8 cellular contexts compared by ENCODE assay signal in genomic region chr17:7834554-7834890, GRCh38. TPM values are rescaled to one million over a fixed set of nuclear protein-coding genes. Genes with fewer than 3 reads are reported as not detected.
DNase-seq lines count a peak whose midpoint lies in the region; ATAC-seq and TF ChIP-seq lines count a peak whose summit lies in the region.

No MANE protein-coding gene starts in this region.

- H3K9me3 Mint-ChIP-seq in activated naive CD4-positive, alpha-beta T cell treated with anti-CD3 and anti-CD28 coated beads for 36 hours: no peaks in the 10 kb centered on the region
- no peaks in the 10 kb centered on the region for H3K9me3 Mint-ChIP-seq in progenitor cell of endocrine pancreas (ENCODE audit: low read depth)

- peak overlapping the region; percentile 65 for H3K4me3 ChIP-seq in GM08714 (ENCODE audit: low read length)
- peak overlapping the region; percentile 68 for H3K4me3 ChIP-seq in OCI-LY1 (ENCODE audit: low read depth, low read length, poor library complexity, severe bottlenecking)
- H3K4me3 ChIP-seq in heart left ventricle: peak overlapping the region; percentile 59 to 99 (median 80)

- H3K27me3 Mint-ChIP-seq in activated naive CD4-positive, alpha-beta T cell treated with anti-CD3 and anti-CD28 coated beads for 36 hours (ENCODE audit: low read depth): no peaks in the 10 kb centered on the region
- H3K27me3 Mint-ChIP-seq in progenitor cell of endocrine pancreas: peaks cover 28% of the 10 kb centered on the region

- no peak for TF ChIP-seq POLR2A in heart left ventricle (IDR thresholded peaks at IDR 0.05)

- H3K79me2 ChIP-seq in OCI-LY1 (ENCODE audit: insufficient read depth, low read length): no peaks in the 10 kb centered on the region

- peaks cover 38% of the 10 kb centered on the region for H3K4me1 Mint-ChIP-seq in activated naive CD4-positive, alpha-beta T cell treated with anti-CD3 and anti-CD28 coated beads for 36 hours (ENCODE audit: low read depth)
- H3K4me1 Mint-ChIP-seq in progenitor cell of endocrine pancreas (ENCODE audit: low read depth): peaks cover 35% of the 10 kb centered on the region

- peak; percentile 5 to 36 (median 12) for ATAC-seq in heart left ventricle
- ATAC-seq in HG02678 (IDR thresholded peaks at IDR 0.05; ENCODE audit: unreplicated experiment): no peak
- ATAC-seq in GM18873 (IDR thresholded peaks at IDR 0.05; ENCODE audit: low FRiP score, unreplicated experiment): no peak

- H3K9me3 ChIP-seq in OCI-LY1 (ENCODE audit: low read length): no peaks in the 10 kb centered on the region
- no peaks in the 10 kb centered on the region for H3K9me3 ChIP-seq in heart left ventricle

- H3K4me1 ChIP-seq in OCI-LY1 (ENCODE audit: insufficient read depth, low read length, severe bottlenecking) (peaks cover 35% of the 10 kb centered on the region), heart left ventricle (peaks cover 0 to 49% (median 29%) of the 10 kb centered on the region in 12 donors)

- peaks cover 6% of the 10 kb centered on the region; the same call in 1 of the 2 replicates for H3F3A ChIP-seq in OCI-LY1 (ENCODE audit: insufficient read depth, low read length)

- WGBS in heart left ventricle, 4 donors: 0 to 1% (median 0%) methylated on average over 12 to 15 of the region's 15 CpGs

- intact Hi-C loops in activated naive CD4-positive, alpha-beta T cell treated with anti-CD3 and anti-CD28 coated beads for 36 hours (cut with micrococcal nuclease): loop anchor here (1.0 to 10.0 kb wide), 5 partner anchors 12 to 450 kb away; partner anchors contain the start of genes ALOXE3, NAA38, POLR2A and RANGRF
- intact Hi-C loops in heart left ventricle (cut with DNase I): loop anchor here in 7 of 10 donors (1.0 to 2.0 kb wide), 6 partner anchors 8 to 52 kb away; partner anchors contain the start of gene NAA38 (in 2 of the 7)

- no peak overlapping the region for H2AFZ ChIP-seq in OCI-LY1 (ENCODE audit: low read length)

- H3K36me3 ChIP-seq in OCI-LY1 (ENCODE audit: insufficient read depth, low read length) (no peaks in the 10 kb centered on the region), heart left ventricle (no peaks in the 10 kb centered on the region)

- H3K27ac ChIP-seq in OCI-LY1 (ENCODE audit: low read depth, low read length, poor library complexity, severe bottlenecking): peak overlapping the region; percentile 95
- H3K27ac ChIP-seq in heart left ventricle: peak overlapping the region; percentile 86 to 100 (median 98)

- TF ChIP-seq CTCF in OCI-LY1 (IDR thresholded peaks at IDR 0.05; ENCODE audit: low read length) (no peak), heart left ventricle (IDR thresholded peaks at IDR 0.05) (no peak), progenitor cell of endocrine pancreas (IDR thresholded peaks at IDR 0.05; ENCODE audit: unreplicated experiment) (no peak)

- no peaks in the 10 kb centered on the region for H3K9me2 ChIP-seq in OCI-LY1 (ENCODE audit: low read depth, low read length)

- H3K4me3 Mint-ChIP-seq in activated naive CD4-positive, alpha-beta T cell treated with anti-CD3 and anti-CD28 coated beads for 36 hours: peak overlapping the region; percentile 93
- peak overlapping the region; percentile 90 for H3K4me3 Mint-ChIP-seq in progenitor cell of endocrine pancreas (ENCODE audit: low read depth)

- H3K27ac Mint-ChIP-seq in activated naive CD4-positive, alpha-beta T cell treated with anti-CD3 and anti-CD28 coated beads for 36 hours: peak overlapping the region; percentile 94
- peak overlapping the region; percentile 99 for H3K27ac Mint-ChIP-seq in progenitor cell of endocrine pancreas

- peak overlapping the region; percentile 72; the same call in 1 of the 2 replicates for H3K9ac ChIP-seq in OCI-LY1 (ENCODE audit: low read length)

- no peaks in the 10 kb centered on the region for H4K20me1 ChIP-seq in OCI-LY1 (ENCODE audit: insufficient read depth, low read length)

- CTCF ChIA-PET in activated naive CD4-positive, alpha-beta T cell treated with anti-CD3 and anti-CD28 coated beads for 36 hours (lab: Charles Lee): interaction anchor here (1.1 to 3.0 kb wide), 10 partner anchors 10 to 56 kb away, joined by 3 to 20 read pairs (median 6); partner anchors contain the start of gene NAA38

- no peaks in the 10 kb centered on the region for H3K36me3 Mint-ChIP-seq in activated naive CD4-positive, alpha-beta T cell treated with anti-CD3 and anti-CD28 coated beads for 36 hours (ENCODE audit: low read depth)
- H3K36me3 Mint-ChIP-seq in progenitor cell of endocrine pancreas (ENCODE audit: insufficient read depth): peaks cover 2% of the 10 kb centered on the region

- DNase-seq in activated naive CD4-positive, alpha-beta T cell treated with anti-CD3 and anti-CD28 coated beads for 36 hours: peak; percentile 55
- DNase-seq in heart left ventricle (peak; percentile 69 to 81 (median 76)), progenitor cell of endocrine pancreas (ENCODE audit: low spot score, unreplicated experiment) (no peak), iPS-NIHi7 (ENCODE audit: extremely low spot score) (no peak)

- no peaks in the 10 kb centered on the region for H3K27me3 ChIP-seq in OCI-LY1 (ENCODE audit: insufficient read depth, low read length)
- no peaks in the 10 kb centered on the region for H3K27me3 ChIP-seq in heart left ventricle

- peak overlapping the region; percentile 79 for H3K4me2 ChIP-seq in OCI-LY1 (ENCODE audit: low read length)

RNA-seq across cellular contexts. Expression of gene KDM6B, which starts 0.5 kb away (rescaled TPM):
- 10 to 100 TPM; 22.7 to 24.1 TPM for total RNA-seq in activated naive CD4-positive, alpha-beta T cell treated with anti-CD3 and anti-CD28 coated beads for 36 hours
- total RNA-seq in heart left ventricle (10 to 100 TPM in 8 of 9 donors, 1 to 10 TPM in 1; 7.4 to 29.3 (median 24.8) TPM), progenitor cell of endocrine pancreas (110 and 117 TPM in 2 replicates)
- polyA plus RNA-seq in heart left ventricle: 10 to 100 TPM; 11.6 to 14.4 TPM

RNA-seq across cellular contexts. Expression of gene TMEM88, which starts 20.3 kb away (rescaled TPM):
- total RNA-seq in activated naive CD4-positive, alpha-beta T cell treated with anti-CD3 and anti-CD28 coated beads for 36 hours: 1 to 10 TPM; 1.2 to 1.5 TPM
- total RNA-seq in heart left ventricle: 100 to 1,000 TPM in 1 of 9 donors, 10 to 100 TPM in 8; 16.7 to 130 (median 27.0) TPM
- polyA plus RNA-seq in heart left ventricle: 100 to 1,000 TPM in 1 of 2 donors, 10 to 100 TPM in 1; 97.7 to 112 TPM
- 11.3 and 15.8 TPM in 2 replicates for total RNA-seq in progenitor cell of endocrine pancreas

RNA-seq across cellular contexts. Expression of gene NAA38, which starts 22.8 kb away (rescaled TPM):
- 10 to 100 TPM; 75.0 to 75.3 TPM for total RNA-seq in activated naive CD4-positive, alpha-beta T cell treated with anti-CD3 and anti-CD28 coated beads for 36 hours
- total RNA-seq in heart left ventricle: 100 to 1,000 TPM in 1 of 9 donors, 10 to 100 TPM in 8; 60.9 to 141 (median 72.4) TPM
- polyA plus RNA-seq in heart left ventricle: 100 to 1,000 TPM in 1 of 2 donors, 10 to 100 TPM in 1; 75.2 to 179 TPM
- total RNA-seq in progenitor cell of endocrine pancreas: 63.4 and 70.0 TPM in 2 replicates

RNA-seq across cellular contexts. Expression of gene CYB5D1, which starts 23.3 kb away (rescaled TPM):
- total RNA-seq in activated naive CD4-positive, alpha-beta T cell treated with anti-CD3 and anti-CD28 coated beads for 36 hours: 1 to 10 TPM; 6.1 to 6.5 TPM
- total RNA-seq in heart left ventricle (10 to 100 TPM in 8 of 9 donors, 1 to 10 TPM in 1; 9.3 to 20.4 (median 16.6) TPM), progenitor cell of endocrine pancreas (16.3 and 18.2 TPM in 2 replicates)
- 10 to 100 TPM; 11.7 to 15.5 TPM for polyA plus RNA-seq in heart left ventricle

RNA-seq across cellular contexts. Expression of gene CHD3, which starts 54.1 kb away (rescaled TPM):
- total RNA-seq in activated naive CD4-positive, alpha-beta T cell treated with anti-CD3 and anti-CD28 coated beads for 36 hours: 100 to 1,000 TPM; 180 to 185 TPM
- total RNA-seq in heart left ventricle (10 to 100 TPM in 6 of 9 donors, 1 to 10 TPM in 3; 6.7 to 30.6 (median 13.6) TPM), progenitor cell of endocrine pancreas (112 and 119 TPM in 2 replicates)
- polyA plus RNA-seq in heart left ventricle: 10 to 100 TPM; 17.5 to 17.9 TPM

Comparison
In these comparisons a context has a peak if more than half of its experiments do, and no peak if none do; other contexts are left out.
1. DNase-seq: peak in activated naive CD4-positive, alpha-beta T cell treated with anti-CD3 and anti-CD28 coated beads for 36 hours (single experiment) and heart left ventricle (5 of 5); none in progenitor cell of endocrine pancreas (single experiment) and iPS-NIHi7 (single experiment).
2. ATAC-seq: peak in heart left ventricle (4 of 4); none in HG02678 (single experiment) and GM18873 (single experiment).
3. Peak in every context shown above with its lines, with median percentiles within 50 percentile points of each other: H3K4me3 ChIP-seq.